ENCODE assay signal across 15 cellular contexts in genomic region chr1:184419734-184420161, GRCh38. TPM values are rescaled to one million over a fixed set of nuclear protein-coding genes. Genes with fewer than 3 reads are reported as not detected.
DNase-seq lines count a peak whose midpoint lies in the region; ATAC-seq and TF ChIP-seq lines count a peak whose summit lies in the region.
"Had no signal": no experiment of that assay in that cellular context is flagged by ENCODE, and none has a peak within 500 bp of the region (broad histone marks: within the 10 kb centered on the region; RNA-seq: fewer than 3 reads in every experiment).

No MANE protein-coding gene starts in this region.

- peaks cover 5% of the 10 kb centered on the region for H3F3A ChIP-seq in smooth muscle cell (ENCODE audit: low read depth)

- H2BK15ac ChIP-seq in H9 (ENCODE audit: low read depth, low read length): no peak overlapping the region

- peaks cover 10% of the 10 kb centered on the region for H3K4me1 ChIP-seq in H9 (ENCODE audit: insufficient read depth, low read length)
- peaks cover 75% of the 10 kb centered on the region for H3K4me1 ChIP-seq in foreskin keratinocyte
- peaks cover 27% of the 10 kb centered on the region for H3K4me1 ChIP-seq in smooth muscle cell (ENCODE audit: low read depth)
- peaks cover 0 to 24% (median 6%) of the 10 kb centered on the region in 6 donors for H3K4me1 ChIP-seq in spleen
- H3K4me1 ChIP-seq: Caco-2 had no signal

- no peak overlapping the region for H2AFZ ChIP-seq in H9 (ENCODE audit: low read length)
- H2AFZ ChIP-seq in smooth muscle cell (ENCODE audit: low read depth): no peak overlapping the region

- peak overlapping the region in 2 of 3 experiments; percentile 62 to 93; a peak in 4 of 7 replicates for H3K27ac Mint-ChIP-seq in H9
- H3K27ac Mint-ChIP-seq: T-helper 1 cell treated with Interleukin-12 subunit alpha and Interleukin-12 subunit beta and Interleukin-4 antibody, amounts not matched to agents 30 μg/mL and 1 μg/mL, for 36 hours had no signal

- no peak overlapping the region for H3K23ac ChIP-seq in H9 (ENCODE audit: insufficient read length, low read depth, low read length)

- no peak overlapping the region for H2BK120ac ChIP-seq in H9 (ENCODE audit: low read depth, low read length, poor library complexity, severe bottlenecking)

- H3K4me3 Mint-ChIP-seq in H9: no peak overlapping the region
- H3K4me3 Mint-ChIP-seq: brain; T-helper 1 cell treated with Interleukin-12 subunit alpha and Interleukin-12 subunit beta and Interleukin-4 antibody, amounts not matched to agents 30 μg/mL and 1 μg/mL, for 36 hours had no signal

- no peak overlapping the region for H2BK5ac ChIP-seq in H9 (ENCODE audit: insufficient read length, low read length)

- H3K56ac ChIP-seq in H9 (ENCODE audit: insufficient read length, low read depth, low read length): no peak overlapping the region

- H2BK20ac ChIP-seq in H9 (ENCODE audit: low read depth, low read length, poor library complexity, severe bottlenecking): no peak overlapping the region

- no peak overlapping the region for H2BK12ac ChIP-seq in H9 (ENCODE audit: insufficient read length, low read depth, low read length)

- H3K23me2 ChIP-seq in H9 (ENCODE audit: insufficient read length, low read depth, low read length, poor library complexity, severe bottlenecking): no peaks in the 10 kb centered on the region

- intact Hi-C loops in spleen (cut with DNase I; ENCODE audit: low total_unique reads): no loop called here

- H3K79me1 ChIP-seq in H9 (ENCODE audit: insufficient read depth, low read depth, low read length, poor library complexity, severe bottlenecking): no peaks in the 10 kb centered on the region

- TF ChIP-seq CTCF in H9 (conservative IDR thresholded peaks at IDR 0.05): no peak
- TF ChIP-seq CTCF in RWPE1 (conservative IDR thresholded peaks at IDR 0.05; ENCODE audit: low read depth): no peak
- no peak for TF ChIP-seq CTCF in foreskin keratinocyte (conservative IDR thresholded peaks at IDR 0.05)
- TF ChIP-seq CTCF in smooth muscle cell (IDR thresholded peaks at IDR 0.05; ENCODE audit: borderline replicate concordance, insufficient read depth, poor library complexity, severe bottlenecking): no peak
- TF ChIP-seq CTCF in spleen (IDR thresholded peaks at IDR 0.05 in 8 of 11, conservative IDR thresholded peaks at IDR 0.05 in 3 of 11): no peak

- DNase-seq in H9 (no peak), RWPE1 (ENCODE audit: low spot score) (no peak), foreskin keratinocyte (peak; percentile 71 to 86), smooth muscle cell (lab: John Stamatoyannopoulos, UW; ENCODE audit: unreplicated experiment) (no peak), spleen (no peak)
- DNase-seq: activated CD4-positive, alpha-beta T cell treated with anti-CD3 and anti-CD28 coated beads, Interleukin-2, amount 50 U/mL, for 4 hours; Caco-2; NCI-H1105; NCI-H226; right cardiac atrium had no signal

- no peak overlapping the region for H4K8ac ChIP-seq in H9 (replicated peaks; ENCODE audit: insufficient read length, low read depth, low read length)

- no peaks in the 10 kb centered on the region for H3K9me3 ChIP-seq in H9 (ENCODE audit: control insufficient read depth, low read depth, low read length)
- H3K9me3 ChIP-seq in smooth muscle cell (replicated peaks; ENCODE audit: low read depth): no peaks in the 10 kb centered on the region
- no peaks in the 10 kb centered on the region for H3K9me3 ChIP-seq in spleen
- H3K9me3 ChIP-seq: Caco-2 had no signal

- H3T11ph ChIP-seq in H9 (ENCODE audit: low read length): no peak overlapping the region

- peaks cover 0 to 2% (median 0%) of the 10 kb centered on the region in 3 experiments; a peak in 2 of 7 replicates for H3K36me3 Mint-ChIP-seq in H9 (ENCODE audit: insufficient read depth in 1 of 3, low read depth in 3 of 3)

- no peaks in the 10 kb centered on the region for H3K36me3 ChIP-seq in smooth muscle cell (ENCODE audit: low read depth)
- H3K36me3 ChIP-seq in spleen: no peaks in the 10 kb centered on the region

- CTCF ChIA-PET in RWPE1 (lab: Yijun Ruan, JAX): interaction anchor here (0.5 kb wide), 1 partner anchor 937 kb away, joined by 3 read pairs; no protein-coding TSS in a partner anchor

- WGBS in H9 (ENCODE audit: extremely low coverage, insufficient read length, low lambda C conversion rate): no CpG with 5 or more reads among the region's 3 CpGs
- 33% methylated on average over 3 of the region's 3 CpGs for WGBS in smooth muscle cell (ENCODE audit: low lambda C conversion rate)
- WGBS in spleen, 5 donors: 68 to 86% (median 78%) methylated on average over 3 of the region's 3 CpGs

- H3K4ac ChIP-seq in H9 (ENCODE audit: low read depth, low read length): no peak overlapping the region

- no peak overlapping the region for H3K18ac ChIP-seq in H9 (ENCODE audit: insufficient read length, low read depth, low read length)

- no peak overlapping the region for H3K4me3 ChIP-seq in smooth muscle cell
- H3K4me3 ChIP-seq in spleen: no peak overlapping the region

- H3K9me3 Mint-ChIP-seq in H9: no peaks in the 10 kb centered on the region
- H3K9me3 Mint-ChIP-seq: T-helper 1 cell treated with Interleukin-12 subunit alpha and Interleukin-12 subunit beta and Interleukin-4 antibody, amounts not matched to agents 30 μg/mL and 1 μg/mL, for 36 hours had no signal

- peak; percentile 58 for ATAC-seq in foreskin keratinocyte
- no peak for ATAC-seq in HG03354 (IDR thresholded peaks at IDR 0.05; ENCODE audit: poor library complexity, severe bottlenecking, unreplicated experiment)
- no peak for ATAC-seq in HG03097 (IDR thresholded peaks at IDR 0.05; ENCODE audit: low FRiP score, unreplicated experiment)
- ATAC-seq in GM21619 (IDR thresholded peaks at IDR 0.05; ENCODE audit: unreplicated experiment): no peak
- ATAC-seq: right cardiac atrium had no signal

- no peak overlapping the region for H4K91ac ChIP-seq in H9 (ENCODE audit: insufficient read length, low read depth, low read length)

- peaks cover 45 to 81% of the 10 kb centered on the region in 2 experiments for H3K4me1 Mint-ChIP-seq in H9

- no peak overlapping the region for H3K14ac ChIP-seq in H9 (ENCODE audit: insufficient read depth, low read length)

- no peaks in the 10 kb centered on the region for H3K27me3 ChIP-seq in H9 (ENCODE audit: insufficient read depth, low read length)
- no peaks in the 10 kb centered on the region for H3K27me3 ChIP-seq in foreskin keratinocyte
- H3K27me3 ChIP-seq in smooth muscle cell (ENCODE audit: low read depth): no peaks in the 10 kb centered on the region
- H3K27me3 ChIP-seq in spleen (replicated peaks in 1 of 7): no peaks in the 10 kb centered on the region

- no peak overlapping the region for H3K27ac ChIP-seq in H9 (ENCODE audit: insufficient read length, low read depth, low read length)
- H3K27ac ChIP-seq in RWPE1: peak overlapping the region; percentile 33; the same call in 1 of the 2 replicates
- peak overlapping the region; percentile 82 for H3K27ac ChIP-seq in foreskin keratinocyte
- H3K27ac ChIP-seq in smooth muscle cell (ENCODE audit: low read depth): peak overlapping the region; percentile 62
- no peak overlapping the region for H3K27ac ChIP-seq in spleen

- H3K79me2 ChIP-seq in H9 (ENCODE audit: insufficient read depth, low read length) (no peaks in the 10 kb centered on the region), smooth muscle cell (ENCODE audit: low read depth) (peaks cover 42% of the 10 kb centered on the region)

- POLR2A ChIA-PET in RWPE1 (lab: Yijun Ruan, JAX; ENCODE audit: low non-redundant PET): no interaction called here

- H2AK5ac ChIP-seq in H9 (ENCODE audit: insufficient read length, low read length): no peak overlapping the region

- H4K20me1 ChIP-seq in H9 (ENCODE audit: control insufficient read depth, insufficient read depth, insufficient read length) (no peaks in the 10 kb centered on the region), smooth muscle cell (ENCODE audit: low read depth) (no peaks in the 10 kb centered on the region)

- H3K4me2 ChIP-seq in H9 (ENCODE audit: insufficient read depth, insufficient read length, low read length): no peak overlapping the region
- H3K4me2 ChIP-seq in smooth muscle cell: peak overlapping the region; percentile 13

- no peak for TF ChIP-seq POLR2A in spleen (IDR thresholded peaks at IDR 0.05)

- no peak overlapping the region for H3K9ac ChIP-seq in H9 (ENCODE audit: extremely low read depth, insufficient read length, low read length)
- peak overlapping the region; percentile 15 for H3K9ac ChIP-seq in smooth muscle cell (ENCODE audit: low read depth)

- H4K5ac ChIP-seq in H9 (ENCODE audit: insufficient read length, low read depth, low read length): no peak overlapping the region

- no peaks in the 10 kb centered on the region for H3K27me3 Mint-ChIP-seq in H9 (ENCODE audit: low read depth)

RNA-seq across cellular contexts. Expression of gene C1orf21, which starts 32.9 kb away (rescaled TPM):
- total RNA-seq in H9 (2021): 36.0 and 36.4 TPM in 2 replicates
- total RNA-seq in foreskin keratinocyte: 37.7 and 40.3 TPM in 2 replicates
- 36.6 and 41.1 TPM in 2 replicates for polyA plus RNA-seq in foreskin keratinocyte
- 39.4 and 76.8 TPM in 2 replicates for total RNA-seq in smooth muscle cell
- polyA plus RNA-seq in smooth muscle cell: 24.2 and 31.4 TPM in 2 replicates
- total RNA-seq in spleen: 10 to 100 TPM; 24.2 to 60.4 (median 39.5) TPM
- polyA plus RNA-seq in spleen: 10 to 100 TPM in 2 of 3 donors, 1 to 10 TPM in 1; 9.7 to 16.6 (median 13.0) TPM

Comparison
In these comparisons a context has a peak if more than half of its experiments do, and no peak if none do; other contexts are left out.
1. DNase-seq: peak in foreskin keratinocyte (2 of 2); none in H9 (single experiment), RWPE1 (single experiment), smooth muscle cell (single experiment) and spleen (single experiment).
2. H3K27ac ChIP-seq: peak in RWPE1 (single experiment), foreskin keratinocyte (single experiment) and smooth muscle cell (single experiment); none in H9 (single experiment) and spleen (0 of 8).